1 cellular context compared by ENCODE assay signal in the genomic region with DNA sequence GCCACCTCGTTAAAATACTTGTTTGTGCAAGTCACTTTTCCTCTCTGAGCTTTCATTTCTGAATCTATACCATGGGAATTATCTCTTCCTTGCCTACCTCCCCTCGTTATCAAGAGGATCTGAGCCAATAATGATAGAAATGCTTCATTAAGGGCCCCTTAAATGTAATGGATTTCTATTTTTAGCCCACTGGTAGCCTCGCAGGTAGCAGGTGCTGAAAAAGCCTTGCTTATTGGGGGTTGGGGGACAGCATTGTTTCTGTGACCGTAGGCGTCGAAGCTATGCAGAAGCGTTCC.
TF ChIP-seq lines count a peak whose summit lies in the region.

No MANE protein-coding gene starts in this region.

TF ChIP-seq in H1, 55 proteins besides CTCF, POLR2A, EP300 and RAD21 (continued from another document):
- TF ChIP-seq, protein P1, sequence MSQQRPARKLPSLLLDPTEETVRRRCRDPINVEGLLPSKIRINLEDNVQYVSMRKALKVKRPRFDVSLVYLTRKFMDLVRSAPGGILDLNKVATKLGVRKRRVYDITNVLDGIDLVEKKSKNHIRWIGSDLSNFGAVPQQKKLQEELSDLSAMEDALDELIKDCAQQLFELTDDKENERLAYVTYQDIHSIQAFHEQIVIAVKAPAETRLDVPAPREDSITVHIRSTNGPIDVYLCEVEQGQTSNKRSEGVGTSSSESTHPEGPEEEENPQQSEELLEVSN (IDR thresholded peaks at IDR 0.05), result no peak
TF ChIP-seq in H1: peak in this region for 1.
